ENCODE assay signal across 1 cellular context in the genomic region with DNA sequence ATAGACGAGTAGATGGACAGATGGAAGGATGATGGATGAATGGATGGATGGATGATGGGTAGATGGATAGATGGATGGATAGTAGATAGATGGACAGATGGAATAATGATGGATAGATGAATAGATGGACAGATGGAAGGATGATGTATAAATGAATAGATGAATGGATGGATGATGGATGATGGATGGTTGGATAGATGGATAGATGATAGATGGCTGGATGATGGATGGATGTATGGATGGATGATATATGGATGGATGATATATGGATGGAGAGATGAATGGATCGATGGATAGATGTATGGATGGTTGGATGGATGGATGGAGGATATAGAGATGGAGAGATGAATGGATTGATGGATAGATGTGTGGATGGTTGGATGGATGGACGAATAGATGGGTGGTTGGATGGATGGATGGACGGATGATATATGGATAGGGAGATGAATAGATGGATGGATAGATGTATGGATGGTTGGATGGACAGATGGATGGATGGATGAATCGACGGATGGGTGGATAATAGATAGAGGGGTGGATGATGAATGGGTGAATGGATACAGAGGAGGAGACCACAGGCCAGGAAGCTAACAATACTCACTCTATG.
A peak's percentile ranks its signal among the peaks of the same experiment; 100 is the strongest.
TF ChIP-seq lines count a peak whose summit lies in the region.

No MANE protein-coding gene starts in this region.

TF ChIP-seq in HEK293, 187 proteins besides CTCF, POLR2A, EP300 and RAD21 (continued from another document):
- TF ChIP-seq, protein P1, sequence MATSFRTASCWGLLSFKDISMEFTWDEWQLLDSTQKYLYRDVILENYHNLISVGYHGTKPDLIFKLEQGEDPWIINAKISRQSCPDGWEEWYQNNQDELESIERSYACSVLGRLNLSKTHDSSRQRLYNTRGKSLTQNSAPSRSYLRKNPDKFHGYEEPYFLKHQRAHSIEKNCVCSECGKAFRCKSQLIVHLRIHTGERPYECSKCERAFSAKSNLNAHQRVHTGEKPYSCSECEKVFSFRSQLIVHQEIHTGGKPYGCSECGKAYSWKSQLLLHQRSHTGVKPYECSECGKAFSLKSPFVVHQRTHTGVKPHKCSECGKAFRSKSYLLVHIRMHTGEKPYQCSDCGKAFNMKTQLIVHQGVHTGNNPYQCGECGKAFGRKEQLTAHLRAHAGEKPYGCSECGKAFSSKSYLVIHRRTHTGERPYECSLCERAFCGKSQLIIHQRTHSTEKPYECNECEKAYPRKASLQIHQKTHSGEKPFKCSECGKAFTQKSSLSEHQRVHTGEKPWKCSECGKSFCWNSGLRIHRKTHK (tag by site-specific recombination; IDR thresholded peaks at IDR 0.05), result no peak
- TF ChIP-seq ZNF280C (tag by site-specific recombination; IDR thresholded peaks at IDR 0.05), result peak; percentile 38; the same call in 1 of the 2 replicates
- no peak for TF ChIP-seq ZBTB7A (tag by site-specific recombination; IDR thresholded peaks at IDR 0.05; ENCODE audit: low read depth)
- TF ChIP-seq ZBTB17 (tag by site-specific recombination; IDR thresholded peaks at IDR 0.05), result peak; percentile 100
TF ChIP-seq in HEK293: peak in this region for 3.
